28 cellular contexts compared by ENCODE assay signal in the genomic region with DNA sequence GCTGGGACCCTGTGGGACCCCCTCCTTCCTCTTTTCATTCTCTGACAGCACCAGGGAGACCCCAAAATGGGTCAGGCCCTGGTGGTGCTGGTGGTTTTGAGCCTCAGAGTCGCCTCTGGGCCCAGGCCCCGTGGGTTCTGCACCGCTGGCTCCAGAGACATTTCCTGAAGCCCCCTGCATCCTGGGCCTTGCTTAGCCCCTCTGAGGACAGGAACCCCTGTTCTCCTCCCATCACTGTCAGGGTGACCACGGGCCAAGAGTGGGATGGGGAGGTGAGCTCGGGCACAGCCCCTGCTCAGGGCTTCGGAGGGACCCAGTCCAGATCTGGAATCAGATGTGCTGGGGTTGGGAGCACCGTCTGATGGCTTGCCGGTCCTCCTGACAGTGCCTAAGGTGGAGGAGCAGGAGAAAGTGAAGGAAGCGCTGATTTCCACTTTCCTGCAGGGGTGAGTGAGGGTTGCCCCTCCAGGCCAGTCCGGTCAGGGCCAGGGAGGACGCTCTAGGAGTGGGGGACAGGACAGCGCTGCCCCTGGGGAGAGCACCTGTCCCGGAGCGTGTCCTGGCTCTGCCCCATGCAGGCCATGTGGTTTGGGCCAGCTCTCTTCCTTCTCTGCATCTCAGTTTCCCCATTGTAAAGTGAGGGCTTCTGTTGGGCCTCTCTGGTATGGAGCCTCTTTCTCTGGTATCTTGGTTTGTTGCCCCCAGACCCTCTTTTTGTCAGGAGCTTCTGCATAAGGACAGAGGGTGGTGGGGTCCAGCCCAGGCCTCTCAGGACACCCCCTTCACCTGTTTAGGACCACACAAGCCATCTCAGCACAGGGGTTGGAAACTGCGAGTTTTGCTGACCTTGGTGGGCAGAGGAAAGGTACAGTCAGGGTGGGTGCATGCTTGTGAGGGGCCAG.
A peak's percentile ranks its signal among the peaks of the same experiment; 100 is the strongest.
DNase-seq lines count a peak whose midpoint lies in the region; ATAC-seq and TF ChIP-seq lines count a peak whose summit lies in the region.
"Had no signal": no experiment of that assay in that cellular context is flagged by ENCODE, and none has a peak within 500 bp of the region (broad histone marks: within the 10 kb centered on the region; RNA-seq: fewer than 3 reads in every experiment).

No MANE protein-coding gene starts in this region.

- H3K9me3 ChIP-seq in left ventricle myocardium inferior (replicated peaks) (no peaks in the 10 kb centered on the region), right cardiac atrium (ENCODE audit: control insufficient read depth, low read length) (no peaks in the 10 kb centered on the region), osteoblast (ENCODE audit: low read depth, low read length) (no peaks in the 10 kb centered on the region)
- H3K9me3 ChIP-seq: adrenal gland, body of pancreas, prostate gland had no signal

- H3K36me3 Mint-ChIP-seq in activated CD4-positive, alpha-beta T cell treated with anti-CD3 and anti-CD28 coated beads, Interleukin-2, amount 10 ng/mL, durations not matched to agents 7 days and 5 days (ENCODE audit: low read depth) = no peaks in the 10 kb centered on the region
- H3K36me3 Mint-ChIP-seq in type B pancreatic cell = no peaks in the 10 kb centered on the region

- CTCF ChIA-PET in activated CD4-positive, alpha-beta T cell treated with anti-CD3 and anti-CD28 coated beads, Interleukin-2, amount 10 ng/mL, durations not matched to agents 7 days and 5 days (lab: Charles Lee) = no interaction called here

- no peaks in the 10 kb centered on the region for H3K79me2 ChIP-seq in osteoblast (ENCODE audit: insufficient read depth, low read length)

- peaks cover 5% of the 10 kb centered on the region for H3K4me1 ChIP-seq in left ventricle myocardium inferior
- no peaks in the 10 kb centered on the region for H3K4me1 ChIP-seq in right cardiac atrium (ENCODE audit: control insufficient read depth, insufficient read depth, low read length)
- H3K4me1 ChIP-seq in osteoblast (ENCODE audit: insufficient read depth, low read length) = no peaks in the 10 kb centered on the region
- H3K4me1 ChIP-seq: adrenal gland, body of pancreas, prostate gland had no signal

- H4K20me1 ChIP-seq in osteoblast (ENCODE audit: insufficient read depth, low read length) = no peaks in the 10 kb centered on the region

- H3K27me3 Mint-ChIP-seq in activated CD4-positive, alpha-beta T cell treated with anti-CD3 and anti-CD28 coated beads, Interleukin-2, amount 10 ng/mL, durations not matched to agents 7 days and 5 days = no peaks in the 10 kb centered on the region
- H3K27me3 Mint-ChIP-seq in type B pancreatic cell = no peaks in the 10 kb centered on the region
- H3K27me3 Mint-ChIP-seq: activated CD4-positive, alpha-beta memory T cell treated with anti-CD3 and anti-CD28 coated beads, Interleukin-2, amount 10 ng/mL, durations not matched to agents 7 days and 5 days; stimulated activated naive B cell treated with anti-CD40 and anti-IgM and Interleukin-4, amounts not matched to agents 10 μg/mL and 1 μg/mL and 100 μg/mL, for 72 hours had no signal

- H2AFZ ChIP-seq in osteoblast (ENCODE audit: low read length) = no peak overlapping the region
- H2AFZ ChIP-seq: PC-9 had no signal

- 87% methylated on average over 15 of the region's 15 CpGs for WGBS in right cardiac atrium

- no peak overlapping the region for H3K4me2 ChIP-seq in osteoblast (ENCODE audit: insufficient read depth, low read length)
- H3K4me2 ChIP-seq: PC-9 had no signal

- H3K27ac ChIP-seq in left ventricle myocardium inferior (replicated peaks) = no peak overlapping the region
- H3K27ac ChIP-seq in right cardiac atrium (ENCODE audit: low read length) = no peak overlapping the region
- no peak overlapping the region for H3K27ac ChIP-seq in osteoblast (ENCODE audit: low read depth, low read length)
- H3K27ac ChIP-seq: adrenal gland, body of pancreas, C4-2B, PC-9, prostate gland had no signal

- no peak for TF ChIP-seq CTCF in left ventricle myocardium inferior (IDR thresholded peaks at IDR 0.05; ENCODE audit: borderline replicate concordance)
- TF ChIP-seq CTCF in osteoblast (IDR thresholded peaks at IDR 0.05; ENCODE audit: extremely low read depth, low read depth, low read length) = no peak
- TF ChIP-seq CTCF in type B pancreatic cell (conservative IDR thresholded peaks at IDR 0.05) = no peak

- no peaks in the 10 kb centered on the region for H3K27me3 ChIP-seq in left ventricle myocardium inferior (ENCODE audit: low read depth)
- H3K27me3 ChIP-seq in right cardiac atrium (ENCODE audit: control insufficient read depth, insufficient read depth) = no peaks in the 10 kb centered on the region
- H3K27me3 ChIP-seq in osteoblast (ENCODE audit: insufficient read depth, low read length) = no peaks in the 10 kb centered on the region
- H3K27me3 ChIP-seq: adrenal gland, body of pancreas had no signal

- peak overlapping the region; percentile 44 for H3K27ac Mint-ChIP-seq in activated CD4-positive, alpha-beta T cell treated with anti-CD3 and anti-CD28 coated beads, Interleukin-2, amount 10 ng/mL, durations not matched to agents 7 days and 5 days
- H3K27ac Mint-ChIP-seq in type B pancreatic cell = no peak overlapping the region
- H3K27ac Mint-ChIP-seq: activated CD4-positive, alpha-beta memory T cell treated with anti-CD3 and anti-CD28 coated beads, Interleukin-2, amount 10 ng/mL, durations not matched to agents 7 days and 5 days; endodermal cell; stimulated activated naive B cell treated with anti-CD40 and anti-IgM and Interleukin-4, amounts not matched to agents 10 μg/mL and 1 μg/mL and 100 μg/mL, for 72 hours had no signal

- H3K4me3 ChIP-seq in left ventricle myocardium inferior (no peak overlapping the region), right cardiac atrium (ENCODE audit: low read length) (no peak overlapping the region), osteoblast (ENCODE audit: insufficient read depth, low read length) (no peak overlapping the region)
- H3K4me3 ChIP-seq: adrenal gland, body of pancreas, PC-9, prostate gland had no signal

- ATAC-seq in right cardiac atrium = no peak
- ATAC-seq: body of pancreas; stimulated activated naive B cell treated with anti-CD40 and anti-IgM and Interleukin-4, amounts not matched to agents 10 μg/mL and 1 μg/mL and 100 μg/mL, for 72 hours had no signal

- DNase-seq in activated CD4-positive, alpha-beta T cell treated with anti-CD3 and anti-CD28 coated beads, Interleukin-2, amount 10 ng/mL, durations not matched to agents 7 days and 5 days = no peak
- no peak for DNase-seq in activated CD4-positive, alpha-beta T cell treated with anti-CD3 and anti-CD28 coated beads for 1 hour
- DNase-seq in left ventricle myocardium inferior (peak; percentile 0), right cardiac atrium (no peak), osteoblast (ENCODE audit: insufficient read length, low spot score, missing footprints) (peak; percentile 61), type B pancreatic cell (ENCODE audit: extremely low spot score, unreplicated experiment) (peak; percentile 62), NOMO-1 treated with dmso at 0.1 percent for 144 hours (lab: John Stamatoyannopoulos, UW; ENCODE audit: unreplicated experiment) (no peak)
- no peak for DNase-seq in stimulated activated CD8-positive, alpha-beta memory T cell treated with anti-CD3 and anti-CD28 coated beads, Interleukin-4, amount 100 ng/mL, for 48 hours
- DNase-seq: 8988T; activated CD4-positive, alpha-beta memory T cell treated with anti-CD3 and anti-CD28 coated beads, Interleukin-2, amount 10 ng/mL, durations not matched to agents 7 days and 5 days; activated gamma-delta T cell; dermis blood vessel endothelial cell; Karpas-422; kidney glomerular epithelial cell; mammary epithelial cell; MV-4-11; NCI-H1436; NCI-H2081 treated with DMSO at 0.1 percent for 48 hours; NCI-H226; NCI-H69; PC-9; SHP77; stimulated activated naive B cell treated with anti-CD40 and anti-IgM and Interleukin-4, amounts not matched to agents 10 μg/mL and 1 μg/mL and 100 μg/mL, for 72 hours had no signal

- H3K36me3 ChIP-seq in left ventricle myocardium inferior = peaks cover 82% of the 10 kb centered on the region
- no peaks in the 10 kb centered on the region for H3K36me3 ChIP-seq in osteoblast (ENCODE audit: insufficient read depth, low read length)
- H3K36me3 ChIP-seq: adrenal gland, prostate gland had no signal

- no peaks in the 10 kb centered on the region for H3K9me3 Mint-ChIP-seq in activated CD4-positive, alpha-beta T cell treated with anti-CD3 and anti-CD28 coated beads, Interleukin-2, amount 10 ng/mL, durations not matched to agents 7 days and 5 days
- no peaks in the 10 kb centered on the region for H3K9me3 Mint-ChIP-seq in type B pancreatic cell
- H3K9me3 Mint-ChIP-seq: activated CD4-positive, alpha-beta memory T cell treated with anti-CD3 and anti-CD28 coated beads, Interleukin-2, amount 10 ng/mL, durations not matched to agents 7 days and 5 days; endodermal cell; stimulated activated naive B cell treated with anti-CD40 and anti-IgM and Interleukin-4, amounts not matched to agents 10 μg/mL and 1 μg/mL and 100 μg/mL, for 72 hours had no signal

- H3K4me1 Mint-ChIP-seq in activated CD4-positive, alpha-beta T cell treated with anti-CD3 and anti-CD28 coated beads, Interleukin-2, amount 10 ng/mL, durations not matched to agents 7 days and 5 days = peaks cover 9% of the 10 kb centered on the region
- H3K4me1 Mint-ChIP-seq in type B pancreatic cell (ENCODE audit: unreplicated experiment) = no peaks in the 10 kb centered on the region
- H3K4me1 Mint-ChIP-seq: activated CD4-positive, alpha-beta memory T cell treated with anti-CD3 and anti-CD28 coated beads, Interleukin-2, amount 10 ng/mL, durations not matched to agents 7 days and 5 days; endodermal cell had no signal

- H3K4me3 Mint-ChIP-seq in activated CD4-positive, alpha-beta T cell treated with anti-CD3 and anti-CD28 coated beads, Interleukin-2, amount 10 ng/mL, durations not matched to agents 7 days and 5 days = no peak overlapping the region
- no peak overlapping the region for H3K4me3 Mint-ChIP-seq in type B pancreatic cell
- H3K4me3 Mint-ChIP-seq: activated CD4-positive, alpha-beta memory T cell treated with anti-CD3 and anti-CD28 coated beads, Interleukin-2, amount 10 ng/mL, durations not matched to agents 7 days and 5 days; endodermal cell; stimulated activated naive B cell treated with anti-CD40 and anti-IgM and Interleukin-4, amounts not matched to agents 10 μg/mL and 1 μg/mL and 100 μg/mL, for 72 hours had no signal

- intact Hi-C loops in left ventricle myocardium inferior (cut with micrococcal nuclease) (no loop called here), right cardiac atrium (cut with DNase I) (no loop called here)

- POLR2A ChIA-PET in activated CD4-positive, alpha-beta T cell treated with anti-CD3 and anti-CD28 coated beads, Interleukin-2, amount 10 ng/mL, durations not matched to agents 7 days and 5 days (lab: Charles Lee) = no interaction called here

Comparison
In these comparisons a context has a peak if more than half of its experiments do, and no peak if none do; other contexts are left out.
1. DNase-seq: peak in left ventricle myocardium inferior (single experiment), osteoblast (single experiment) and type B pancreatic cell (single experiment); none in activated CD4-positive, alpha-beta T cell treated with anti-CD3 and anti-CD28 coated beads, Interleukin-2, amount 10 ng/mL, durations not matched to agents 7 days and 5 days (single experiment), activated CD4-positive, alpha-beta T cell treated with anti-CD3 and anti-CD28 coated beads for 1 hour (single experiment), right cardiac atrium (0 of 3), stimulated activated CD8-positive, alpha-beta memory T cell treated with anti-CD3 and anti-CD28 coated beads, Interleukin-4, amount 100 ng/mL, for 48 hours (single experiment) and NOMO-1 treated with dmso at 0.1 percent for 144 hours (single experiment).